12 cellular contexts compared by ENCODE assay signal in genomic region chr4:186069734-186070133, GRCh38. TPM values are rescaled to one million over a fixed set of nuclear protein-coding genes. Genes with fewer than 3 reads are reported as not detected.
DNase-seq lines count a peak whose midpoint lies in the region; ATAC-seq and TF ChIP-seq lines count a peak whose summit lies in the region.
"Had no signal": no experiment of that assay in that cellular context is flagged by ENCODE, and none has a peak within 500 bp of the region (broad histone marks: within the 10 kb centered on the region; RNA-seq: fewer than 3 reads in every experiment).

No MANE protein-coding gene starts in this region.

- H3K36me3 ChIP-seq in muscle layer of colon (ENCODE audit: insufficient read depth, low read length) (no peaks in the 10 kb centered on the region), upper lobe of right lung (no peaks in the 10 kb centered on the region)

- intact Hi-C loops in upper lobe of right lung (cut with DNase I) = no loop called here

- H3K27ac Mint-ChIP-seq in activated CD8-positive, alpha-beta memory T cell treated with anti-CD3 and anti-CD28 coated beads, Interleukin-2, amount 10 ng/mL, durations not matched to agents 7 days and 5 days = no peak overlapping the region
- H3K27ac Mint-ChIP-seq in effector memory CD8-positive, alpha-beta T cell = peak overlapping the region; percentile 35 to 91
- no peak overlapping the region for H3K27ac Mint-ChIP-seq in activated naive CD4-positive, alpha-beta T cell treated with anti-CD3 and anti-CD28 coated beads, Interleukin-2, amount 50 U/mL, for 72 hours
- no peak overlapping the region for H3K27ac Mint-ChIP-seq in activated naive CD4-positive, alpha-beta T cell treated with anti-CD3 and anti-CD28 coated beads, Interleukin-2, amount 10 ng/mL, durations not matched to agents 7 days and 5 days
- H3K27ac Mint-ChIP-seq: stimulated activated naive CD8-positive, alpha-beta T cell treated with anti-CD3 and anti-CD28 coated beads, Interleukin-15, Interleukin-2, amounts not matched to agents 100 ng/mL and 50 ng/mL, for 24 hours had no signal

- CTCF ChIA-PET in activated CD8-positive, alpha-beta memory T cell treated with anti-CD3 and anti-CD28 coated beads, Interleukin-2, amount 10 ng/mL, durations not matched to agents 7 days and 5 days (lab: Charles Lee) = interaction anchor here (1.9 to 5.2 kb wide), 2 partner anchors 32 to 66 kb away, joined by 5 to 62 read pairs; no protein-coding TSS in a partner anchor
- CTCF ChIA-PET in activated naive CD4-positive, alpha-beta T cell treated with anti-CD3 and anti-CD28 coated beads, Interleukin-2, amount 10 ng/mL, durations not matched to agents 7 days and 5 days (lab: Charles Lee) = interaction anchor here (1.7 to 3.7 kb wide), 3 partner anchors 66 to 122 kb away, joined by 4 to 44 read pairs (median 5); partner anchors contain the start of gene CYP4V2

- H3K4me3 Mint-ChIP-seq in activated CD8-positive, alpha-beta memory T cell treated with anti-CD3 and anti-CD28 coated beads, Interleukin-2, amount 10 ng/mL, durations not matched to agents 7 days and 5 days = peak overlapping the region; percentile 71
- H3K4me3 Mint-ChIP-seq in effector memory CD8-positive, alpha-beta T cell = peak overlapping the region; percentile 70 to 83
- H3K4me3 Mint-ChIP-seq in activated naive CD4-positive, alpha-beta T cell treated with anti-CD3 and anti-CD28 coated beads, Interleukin-2, amount 10 ng/mL, durations not matched to agents 7 days and 5 days = no peak overlapping the region

- H3K9ac ChIP-seq in muscle layer of colon (ENCODE audit: low read length) = peak overlapping the region; percentile 96

- H3K4me3 ChIP-seq in muscle layer of colon (ENCODE audit: low read depth in 1 of 2, low read length in 2 of 2) = peak overlapping the region; percentile 75 to 90
- H3K4me3 ChIP-seq in upper lobe of right lung = peak overlapping the region; percentile 69

- H3K27me3 ChIP-seq in muscle layer of colon (ENCODE audit: control insufficient read depth in 1 of 2, insufficient read depth in 2 of 2, low read length in 2 of 2) (no peaks in the 10 kb centered on the region), upper lobe of right lung (no peaks in the 10 kb centered on the region)

- H3K9me3 Mint-ChIP-seq in activated CD8-positive, alpha-beta memory T cell treated with anti-CD3 and anti-CD28 coated beads, Interleukin-2, amount 10 ng/mL, durations not matched to agents 7 days and 5 days (ENCODE audit: low read depth) = no peaks in the 10 kb centered on the region
- no peaks in the 10 kb centered on the region for H3K9me3 Mint-ChIP-seq in effector memory CD8-positive, alpha-beta T cell
- H3K9me3 Mint-ChIP-seq in activated naive CD4-positive, alpha-beta T cell treated with anti-CD3 and anti-CD28 coated beads, Interleukin-2, amount 50 U/mL, for 72 hours = no peaks in the 10 kb centered on the region
- H3K9me3 Mint-ChIP-seq in activated naive CD4-positive, alpha-beta T cell treated with anti-CD3 and anti-CD28 coated beads, Interleukin-2, amount 10 ng/mL, durations not matched to agents 7 days and 5 days = no peaks in the 10 kb centered on the region
- H3K9me3 Mint-ChIP-seq: stimulated activated naive CD8-positive, alpha-beta T cell treated with anti-CD3 and anti-CD28 coated beads, Interleukin-15, Interleukin-2, amounts not matched to agents 100 ng/mL and 50 ng/mL, for 24 hours had no signal

- H3K4me1 Mint-ChIP-seq in activated CD8-positive, alpha-beta memory T cell treated with anti-CD3 and anti-CD28 coated beads, Interleukin-2, amount 10 ng/mL, durations not matched to agents 7 days and 5 days = peaks cover 21% of the 10 kb centered on the region
- peaks cover 21 to 22% of the 10 kb centered on the region in 2 donors for H3K4me1 Mint-ChIP-seq in effector memory CD8-positive, alpha-beta T cell (ENCODE audit: low read depth in 2 of 2)
- peaks cover 18% of the 10 kb centered on the region for H3K4me1 Mint-ChIP-seq in activated naive CD4-positive, alpha-beta T cell treated with anti-CD3 and anti-CD28 coated beads, Interleukin-2, amount 10 ng/mL, durations not matched to agents 7 days and 5 days

- no peak for TF ChIP-seq CTCF in upper lobe of right lung (IDR thresholded peaks at IDR 0.05)

- H3K27me3 Mint-ChIP-seq in activated CD8-positive, alpha-beta memory T cell treated with anti-CD3 and anti-CD28 coated beads, Interleukin-2, amount 10 ng/mL, durations not matched to agents 7 days and 5 days = peaks cover 7% of the 10 kb centered on the region
- H3K27me3 Mint-ChIP-seq in effector memory CD8-positive, alpha-beta T cell = no peaks in the 10 kb centered on the region
- H3K27me3 Mint-ChIP-seq in activated naive CD4-positive, alpha-beta T cell treated with anti-CD3 and anti-CD28 coated beads, Interleukin-2, amount 10 ng/mL, durations not matched to agents 7 days and 5 days = peaks cover 4% of the 10 kb centered on the region

- peak overlapping the region; percentile 85 for H3K27ac ChIP-seq in muscle layer of colon (ENCODE audit: low read depth, low read length)
- H3K27ac ChIP-seq in upper lobe of right lung = peak overlapping the region; percentile 76

- no peak for DNase-seq in activated CD8-positive, alpha-beta memory T cell treated with anti-CD3 and anti-CD28 coated beads, Interleukin-2, amount 10 ng/mL, durations not matched to agents 7 days and 5 days
- DNase-seq in activated CD8-positive, alpha-beta memory T cell treated with anti-CD3 and anti-CD28 coated beads, Interleukin-2, amount 50 U/mL, for 48 hours = no peak
- DNase-seq in effector memory CD8-positive, alpha-beta T cell = no peak
- DNase-seq in upper lobe of right lung (no peak), DMS 273 treated with DMSO at 0.1 percent for 48 hours (lab: John Stamatoyannopoulos, UW) (no peak)
- DNase-seq in activated naive CD4-positive, alpha-beta T cell treated with anti-CD3 and anti-CD28 coated beads, Interleukin-2, amount 50 U/mL, for 72 hours (ENCODE audit: low spot score in 2 of 2) = no peak
- DNase-seq in activated naive CD4-positive, alpha-beta T cell treated with anti-CD3 and anti-CD28 coated beads, Interleukin-2, amount 10 ng/mL, durations not matched to agents 7 days and 5 days = no peak
- DNase-seq: activated effector memory CD4-positive, alpha-beta T cell treated with Interleukin-2 at 50 U/mL for 16 hours; HCEC 1CT; NCI-H1092 treated with DMSO at 0.1 percent for 48 hours had no signal

- no peaks in the 10 kb centered on the region for H3K9me3 ChIP-seq in muscle layer of colon (ENCODE audit: low read length)
- H3K9me3 ChIP-seq in upper lobe of right lung = no peaks in the 10 kb centered on the region

- ATAC-seq in activated CD8-positive, alpha-beta memory T cell treated with anti-CD3 and anti-CD28 coated beads, Interleukin-2, amount 10 ng/mL, durations not matched to agents 7 days and 5 days = no peak
- no peak for ATAC-seq in effector memory CD8-positive, alpha-beta T cell (replicated peaks)
- ATAC-seq in upper lobe of right lung = no peak
- no peak for ATAC-seq in activated naive CD4-positive, alpha-beta T cell treated with anti-CD3 and anti-CD28 coated beads, Interleukin-2, amount 50 U/mL, for 72 hours

- peaks cover 20% of the 10 kb centered on the region for H3K4me1 ChIP-seq in muscle layer of colon (ENCODE audit: insufficient read depth, low read length)
- peaks cover 20% of the 10 kb centered on the region for H3K4me1 ChIP-seq in upper lobe of right lung

- H3K36me3 Mint-ChIP-seq in activated CD8-positive, alpha-beta memory T cell treated with anti-CD3 and anti-CD28 coated beads, Interleukin-2, amount 10 ng/mL, durations not matched to agents 7 days and 5 days = peaks cover 1% of the 10 kb centered on the region
- H3K36me3 Mint-ChIP-seq in effector memory CD8-positive, alpha-beta T cell (ENCODE audit: insufficient read depth) = peaks cover 4% of the 10 kb centered on the region
- H3K36me3 Mint-ChIP-seq in activated naive CD4-positive, alpha-beta T cell treated with anti-CD3 and anti-CD28 coated beads, Interleukin-2, amount 50 U/mL, for 72 hours = no peaks in the 10 kb centered on the region
- H3K36me3 Mint-ChIP-seq in activated naive CD4-positive, alpha-beta T cell treated with anti-CD3 and anti-CD28 coated beads, Interleukin-2, amount 10 ng/mL, durations not matched to agents 7 days and 5 days = no peaks in the 10 kb centered on the region

RNA-seq across cellular contexts. Expression of gene TLR3, which starts 0.8 kb away (rescaled TPM):
- 1 to 10 TPM; 1.5 to 3.7 TPM for total RNA-seq in activated CD8-positive, alpha-beta memory T cell treated with anti-CD3 and anti-CD28 coated beads, Interleukin-2, amount 10 ng/mL, durations not matched to agents 7 days and 5 days
- 28.5 TPM for total RNA-seq in upper lobe of right lung
- under 1 TPM in 1 of 2 donors, not detected in 1; 0.10 TPM for total RNA-seq in activated naive CD4-positive, alpha-beta T cell treated with anti-CD3 and anti-CD28 coated beads, Interleukin-2, amount 50 U/mL, for 72 hours

RNA-seq across cellular contexts. Expression of gene FAM149A, which starts 34.8 kb away (rescaled TPM):
- 1 to 10 TPM; 1.2 TPM for total RNA-seq in activated CD8-positive, alpha-beta memory T cell treated with anti-CD3 and anti-CD28 coated beads, Interleukin-2, amount 10 ng/mL, durations not matched to agents 7 days and 5 days
- 16.4 TPM for total RNA-seq in upper lobe of right lung
- total RNA-seq in activated naive CD4-positive, alpha-beta T cell treated with anti-CD3 and anti-CD28 coated beads, Interleukin-2, amount 50 U/mL, for 72 hours = 1 to 10 TPM in 1 of 2 donors, under 1 TPM in 1; 0.97 to 5.1 TPM

Comparison
In these comparisons a context has a peak if more than half of its experiments do, and no peak if none do; other contexts are left out.
1. H3K27ac Mint-ChIP-seq: peak in effector memory CD8-positive, alpha-beta T cell (2 of 2); none in activated CD8-positive, alpha-beta memory T cell treated with anti-CD3 and anti-CD28 coated beads, Interleukin-2, amount 10 ng/mL, durations not matched to agents 7 days and 5 days (single experiment), activated naive CD4-positive, alpha-beta T cell treated with anti-CD3 and anti-CD28 coated beads, Interleukin-2, amount 50 U/mL, for 72 hours (0 of 2) and activated naive CD4-positive, alpha-beta T cell treated with anti-CD3 and anti-CD28 coated beads, Interleukin-2, amount 10 ng/mL, durations not matched to agents 7 days and 5 days (single experiment).